In the genomic region with DNA sequence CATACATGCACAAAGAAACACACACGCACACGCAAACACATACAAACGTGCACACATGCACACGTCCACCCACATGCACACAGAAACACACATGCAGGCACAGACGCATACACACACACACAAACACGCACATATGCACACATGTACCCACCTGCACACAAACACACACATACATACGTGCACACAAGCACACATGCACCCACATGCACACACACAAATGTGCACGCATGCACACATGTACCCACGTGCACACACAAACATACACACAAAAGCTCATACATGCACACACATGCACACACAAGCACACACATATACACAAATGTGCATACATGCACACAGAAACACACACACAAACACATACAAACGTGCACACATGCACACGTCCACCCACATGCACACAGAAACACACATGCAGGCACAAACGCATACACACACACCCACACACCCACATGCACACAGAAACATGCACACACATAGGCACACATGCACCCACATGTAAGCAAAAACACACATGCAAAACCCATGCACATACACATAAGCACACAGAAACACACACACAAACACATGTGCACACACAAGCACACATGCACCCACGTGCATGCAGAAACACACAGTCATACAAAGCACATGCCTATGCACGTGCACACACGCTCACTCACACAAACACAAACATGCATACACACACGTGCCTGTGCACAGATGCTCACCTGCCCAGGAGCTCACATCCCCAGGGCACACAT, we compare ENCODE assay signal across 26 cellular contexts. TPM values are rescaled to one million over a fixed set of nuclear protein-coding genes. Genes with fewer than 3 reads are reported as not detected.
DNase-seq lines count a peak whose midpoint lies in the region; ATAC-seq, FAIRE-seq and TF ChIP-seq lines count a peak whose summit lies in the region.
"Had no signal": no experiment of that assay in that cellular context is flagged by ENCODE, and none has a peak within 500 bp of the region (broad histone marks: within the 10 kb centered on the region; RNA-seq: fewer than 3 reads in every experiment).

No MANE protein-coding gene starts in this region.

- H3K27me3 ChIP-seq in bronchial epithelial cell (ENCODE audit: control insufficient read depth, insufficient read depth, low read length) (peaks cover 5% of the 10 kb centered on the region), osteoblast (ENCODE audit: insufficient read depth, low read length) (peaks cover 10% of the 10 kb centered on the region)
- H3K27me3 ChIP-seq: upper lobe of left lung had no signal

- H4K20me1 ChIP-seq in osteoblast (ENCODE audit: insufficient read depth, low read length): no peaks in the 10 kb centered on the region

- H2AFZ ChIP-seq in osteoblast (ENCODE audit: low read length): no peak overlapping the region

- H3K4me2 ChIP-seq in osteoblast (ENCODE audit: insufficient read depth, low read length): no peak overlapping the region
- H3K4me2 ChIP-seq: BLaER1 treated with 17β-estradiol and CSF1 and Interleukin-3, amounts not matched to agents 10 nM and 100 nM had no signal

- no peaks in the 10 kb centered on the region for H3K9me3 Mint-ChIP-seq in activated naive CD8-positive, alpha-beta T cell (ENCODE audit: low read depth)
- H3K9me3 Mint-ChIP-seq in activated naive CD8-positive, alpha-beta T cell treated with anti-CD3 and anti-CD28 coated beads for 36 hours: peaks cover 15% of the 10 kb centered on the region
- H3K9me3 Mint-ChIP-seq in Calu3 (ENCODE audit: low read depth, unreplicated experiment): peaks cover 8% of the 10 kb centered on the region

- peak overlapping the region; percentile 17 for H3K4me3 Mint-ChIP-seq in activated naive CD8-positive, alpha-beta T cell
- no peak overlapping the region for H3K4me3 Mint-ChIP-seq in activated naive CD8-positive, alpha-beta T cell treated with anti-CD3 and anti-CD28 coated beads for 36 hours
- H3K4me3 Mint-ChIP-seq in Calu3 (ENCODE audit: low read depth, unreplicated experiment): peak overlapping the region; percentile 1
- H3K4me3 Mint-ChIP-seq: activated CD4-positive, alpha-beta T cell treated with anti-CD3 and anti-CD28 coated beads, Interleukin-2, amount 10 ng/mL, durations not matched to agents 7 days and 5 days; IgD-negative memory B cell had no signal

- BruUV-seq in Calu3 (replicated peaks; lab: Mats Ljungman, UMichigan): no TSS peak

- DNase-seq in activated naive CD8-positive, alpha-beta T cell treated with anti-CD3 and anti-CD28 coated beads for 36 hours: no peak
- DNase-seq in Calu3: no peak
- no peak for DNase-seq in bronchial epithelial cell (ENCODE audit: low read depth)
- peak; percentile 30 for DNase-seq in osteoblast (ENCODE audit: insufficient read length, low spot score, missing footprints)
- no peak for DNase-seq in retina
- DNase-seq: activated CD4-positive, alpha-beta T cell treated with anti-CD3 and anti-CD28 coated beads, Interleukin-2, amount 10 ng/mL, durations not matched to agents 7 days and 5 days; activated gamma-delta T cell; anterior cingulate cortex; cerebellar nuclear complex; DMS 273 treated with DMSO at 0.1 percent for 48 hours; foreskin keratinocyte; hypothalamus; midbrain; NCI-H2081; NCI-H446 treated with DMSO at 0.1 percent for 48 hours; PC-3; stimulated activated CD4-positive, alpha-beta T cell treated with anti-CD3 and anti-CD28 coated beads, Interleukin-4, amount 100 ng/mL, for 24 hours had no signal

- intact Hi-C loops in Calu3 (cut with micrococcal nuclease; ENCODE audit: unreplicated experiment): no loop called here

- no peak overlapping the region for H3K27ac Mint-ChIP-seq in activated naive CD8-positive, alpha-beta T cell
- H3K27ac Mint-ChIP-seq in activated naive CD8-positive, alpha-beta T cell treated with anti-CD3 and anti-CD28 coated beads for 36 hours: no peak overlapping the region
- H3K27ac Mint-ChIP-seq in Calu3 (ENCODE audit: unreplicated experiment): peak overlapping the region; percentile 10
- H3K27ac Mint-ChIP-seq: activated CD4-positive, alpha-beta T cell treated with anti-CD3 and anti-CD28 coated beads, Interleukin-2, amount 10 ng/mL, durations not matched to agents 7 days and 5 days had no signal

- H3K9me3 ChIP-seq in osteoblast (ENCODE audit: low read depth, low read length): no peaks in the 10 kb centered on the region
- H3K9me3 ChIP-seq: upper lobe of left lung had no signal

- H3K4me1 ChIP-seq in osteoblast (ENCODE audit: insufficient read depth, low read length): peaks cover 7% of the 10 kb centered on the region
- H3K4me1 ChIP-seq: foreskin keratinocyte had no signal

- H3K36me3 Mint-ChIP-seq in activated naive CD8-positive, alpha-beta T cell: no peaks in the 10 kb centered on the region
- no peaks in the 10 kb centered on the region for H3K36me3 Mint-ChIP-seq in activated naive CD8-positive, alpha-beta T cell treated with anti-CD3 and anti-CD28 coated beads for 36 hours
- peaks cover 4% of the 10 kb centered on the region for H3K36me3 Mint-ChIP-seq in Calu3 (ENCODE audit: insufficient read depth, unreplicated experiment)
- H3K36me3 Mint-ChIP-seq: IgD-negative memory B cell had no signal

- H3K36me3 ChIP-seq in bronchial epithelial cell (ENCODE audit: control insufficient read depth, insufficient read depth, low read length) (no peaks in the 10 kb centered on the region), osteoblast (ENCODE audit: insufficient read depth, low read length) (no peaks in the 10 kb centered on the region)
- H3K36me3 ChIP-seq: BLaER1 treated with 17β-estradiol and CSF1 and Interleukin-3, amounts not matched to agents 10 nM and 100 nM; upper lobe of left lung had no signal

- TF ChIP-seq CTCF in Calu3 (IDR thresholded peaks at IDR 0.05; ENCODE audit: unreplicated experiment) (no peak), bronchial epithelial cell (IDR thresholded peaks at IDR 0.05; ENCODE audit: insufficient read depth, low read length, severe bottlenecking) (no peak), osteoblast (IDR thresholded peaks at IDR 0.05; ENCODE audit: extremely low read depth, low read depth, low read length) (no peak)

- no peaks in the 10 kb centered on the region for H3K79me2 ChIP-seq in osteoblast (ENCODE audit: insufficient read depth, low read length)

- peak; percentile 99 for FAIRE-seq in bronchial epithelial cell (lab: Jason Lieb, UNC)

- H3K27ac ChIP-seq in osteoblast (ENCODE audit: low read depth, low read length): no peak overlapping the region
- H3K27ac ChIP-seq: BLaER1 treated with 17β-estradiol and CSF1 and Interleukin-3, amounts not matched to agents 10 nM and 100 nM; foreskin keratinocyte; upper lobe of left lung had no signal

- H3K4me3 ChIP-seq in bronchial epithelial cell (ENCODE audit: low read depth, low read length) (no peak overlapping the region), osteoblast (ENCODE audit: insufficient read depth, low read length) (no peak overlapping the region)
- H3K4me3 ChIP-seq: BLaER1 treated with 17β-estradiol and CSF1 and Interleukin-3, amounts not matched to agents 10 nM and 100 nM; upper lobe of left lung had no signal

- CTCF ChIA-PET in Calu3 (lab: Charles Lee): no interaction called here

- peaks cover 14% of the 10 kb centered on the region for H3K4me1 Mint-ChIP-seq in activated naive CD8-positive, alpha-beta T cell (ENCODE audit: low read depth)
- peaks cover 3% of the 10 kb centered on the region for H3K4me1 Mint-ChIP-seq in activated naive CD8-positive, alpha-beta T cell treated with anti-CD3 and anti-CD28 coated beads for 36 hours
- peaks cover 22% of the 10 kb centered on the region for H3K4me1 Mint-ChIP-seq in Calu3 (ENCODE audit: low read depth, unreplicated experiment)

- H3K27me3 Mint-ChIP-seq in activated naive CD8-positive, alpha-beta T cell: no peaks in the 10 kb centered on the region
- H3K27me3 Mint-ChIP-seq in activated naive CD8-positive, alpha-beta T cell treated with anti-CD3 and anti-CD28 coated beads for 36 hours: no peaks in the 10 kb centered on the region
- H3K27me3 Mint-ChIP-seq in Calu3 (ENCODE audit: unreplicated experiment): peaks cover 77% of the 10 kb centered on the region
- H3K27me3 Mint-ChIP-seq: activated CD4-positive, alpha-beta T cell treated with anti-CD3 and anti-CD28 coated beads, Interleukin-2, amount 10 ng/mL, durations not matched to agents 7 days and 5 days had no signal

- ATAC-seq in GM21423 (IDR thresholded peaks at IDR 0.05; ENCODE audit: unreplicated experiment) (no peak), HG02973 (IDR thresholded peaks at IDR 0.05; ENCODE audit: unreplicated experiment) (no peak)
- ATAC-seq: foreskin keratinocyte, left ventricle myocardium superior, PC-3 had no signal

RNA-seq across cellular contexts. Expression of gene FOXL3, which starts 44.8 kb away (rescaled TPM):
- not detected for total RNA-seq in activated naive CD8-positive, alpha-beta T cell treated with anti-CD3 and anti-CD28 coated beads for 36 hours
- total RNA-seq in Calu3 (2022): not detected in 2 replicates
- total RNA-seq in bronchial epithelial cell: not detected in 2 replicates
- not detected in 2 replicates for total RNA-seq in osteoblast
- total RNA-seq: activated CD4-positive, alpha-beta T cell treated with anti-CD3 and anti-CD28 coated beads, Interleukin-2, amount 10 ng/mL, durations not matched to agents 7 days and 5 days; foreskin keratinocyte; H7; left ventricle myocardium superior; M059J; PC-3; upper lobe of left lung had no signal
